ENCODE assay signal across 8 cellular contexts in genomic region chrX:86910027-86910426, GRCh38.
"Had no signal": no experiment of that assay in that cellular context is flagged by ENCODE, and none has a peak within 500 bp of the region (broad histone marks: within the 10 kb centered on the region; RNA-seq: fewer than 3 reads in every experiment).

No MANE protein-coding gene starts in this region.

- H3K36me3 Mint-ChIP-seq: IgD-negative memory B cell had no signal

- DNase-seq: IMR-90, KBM-7, KG1 had no signal

- H3K27me3 Mint-ChIP-seq: IgD-negative memory B cell had no signal

- H3K4me3 ChIP-seq: K562 had no signal

- H3K4me3 Mint-ChIP-seq: IgD-negative memory B cell had no signal

- ATAC-seq: HepG2, K562 had no signal

- FAIRE-seq: HepG2, HTR-8/SVneo, K562 had no signal

- H3K27ac ChIP-seq: HL-60 had no signal

- H3K4me1 Mint-ChIP-seq: IgD-negative memory B cell had no signal
